ENCODE assay signal across 16 cellular contexts in genomic region chr11:100903284-100903683, GRCh38.
"Had no signal": no experiment of that assay in that cellular context is flagged by ENCODE, and none has a peak within 500 bp of the region (broad histone marks: within the 10 kb centered on the region; RNA-seq: fewer than 3 reads in every experiment).

No MANE protein-coding gene starts in this region.

- H3K36me3 ChIP-seq: colonic mucosa, esophagus squamous epithelium, heart left ventricle, neutrophil, sigmoid colon, upper lobe of left lung, uterus had no signal

- DNase-seq: colonic mucosa; dermis blood vessel endothelial cell; esophagus squamous epithelium; foreskin melanocyte; heart left ventricle; hippocampal formation; left colon; mammary epithelial cell; naive thymus-derived CD4-positive, alpha-beta T cell; sigmoid colon; stimulated activated CD4-positive, alpha-beta T cell treated with anti-CD3 and anti-CD28 coated beads, Interleukin-2, amount 100 ng/mL, for 48 hours; stimulated activated naive CD4-positive, alpha-beta T cell treated with Interleukin-2 at 50 U/mL for 16 hours; upper lobe of left lung; uterus had no signal

- H3K4me3 Mint-ChIP-seq: naive thymus-derived CD4-positive, alpha-beta T cell had no signal

- H3K9me3 ChIP-seq: colonic mucosa, esophagus squamous epithelium, neutrophil, sigmoid colon, upper lobe of left lung, uterus had no signal

- ATAC-seq: left colon; naive thymus-derived CD4-positive, alpha-beta T cell had no signal

- H3K36me3 Mint-ChIP-seq: naive thymus-derived CD4-positive, alpha-beta T cell had no signal

- H3K27ac ChIP-seq: colonic mucosa, esophagus squamous epithelium, heart left ventricle, neutrophil, sigmoid colon, upper lobe of left lung, uterus had no signal

- H3K4me2 ChIP-seq: smooth muscle cell had no signal

- H3K4me1 ChIP-seq: colonic mucosa, esophagus squamous epithelium, sigmoid colon, uterus had no signal

- H3K27me3 ChIP-seq: colonic mucosa, esophagus squamous epithelium, heart left ventricle, neutrophil, sigmoid colon, upper lobe of left lung, uterus had no signal

- H3K4me3 ChIP-seq: colonic mucosa, esophagus squamous epithelium, heart left ventricle, sigmoid colon, smooth muscle cell, upper lobe of left lung, uterus had no signal

- H3K4me1 Mint-ChIP-seq: naive thymus-derived CD4-positive, alpha-beta T cell had no signal

- H3K27ac Mint-ChIP-seq: naive thymus-derived CD4-positive, alpha-beta T cell had no signal
